Comparison of ENCODE assay signal across 16 cellular contexts in the genomic region with DNA sequence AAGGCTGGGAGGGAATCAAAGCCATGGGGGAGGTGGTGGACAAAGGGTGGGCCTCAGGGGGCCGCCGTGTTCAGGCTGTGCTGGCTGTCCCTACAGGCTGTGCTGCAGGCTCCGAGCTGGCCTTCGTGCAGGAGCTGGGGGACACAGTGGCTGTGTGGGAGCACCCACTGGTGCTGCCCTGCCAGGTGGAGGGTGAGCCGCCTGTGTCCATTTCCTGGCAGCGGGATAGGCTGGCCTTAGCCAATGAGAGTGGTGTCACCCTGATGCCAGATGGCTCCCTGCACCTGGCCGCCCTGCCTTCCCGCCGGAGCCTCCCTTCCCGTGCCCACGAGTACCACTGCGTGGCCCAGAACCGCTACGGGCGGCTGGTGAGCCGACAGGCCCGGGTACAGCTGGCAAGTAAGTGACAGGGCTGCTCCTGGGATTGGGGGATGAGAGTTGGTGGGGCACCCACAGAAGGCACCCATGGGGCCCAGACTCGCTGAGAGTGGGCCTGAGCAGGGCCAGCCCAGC. TPM values are rescaled to one million over a fixed set of nuclear protein-coding genes. Genes with fewer than 3 reads are reported as not detected.
DNase-seq lines count a peak whose midpoint lies in the region; ATAC-seq and TF ChIP-seq lines count a peak whose summit lies in the region.
"Had no signal": no experiment of that assay in that cellular context is flagged by ENCODE, and none has a peak within 500 bp of the region (broad histone marks: within the 10 kb centered on the region; RNA-seq: fewer than 3 reads in every experiment).

No MANE protein-coding gene starts in this region.

- H3K36me3 ChIP-seq in mesenchymal stem cell (ENCODE audit: control insufficient read depth in 1 of 2, insufficient read depth in 2 of 2, low read depth in 1 of 2, low read length in 2 of 2) (peaks cover 0 to 16% of the 10 kb centered on the region in 2 experiments), upper lobe of right lung (no peaks in the 10 kb centered on the region)
- H3K36me3 ChIP-seq: Peyer's patch, vagina had no signal

- no peaks in the 10 kb centered on the region for H3K79me1 ChIP-seq in mesenchymal stem cell (replicated peaks; ENCODE audit: low read length, poor library complexity, severe bottlenecking)

- H3K4me1 ChIP-seq in mesenchymal stem cell (ENCODE audit: control insufficient read depth, insufficient read depth, low read depth, low read length) (peaks cover 9% of the 10 kb centered on the region), upper lobe of right lung (peaks cover 10% of the 10 kb centered on the region)

- H4K8ac ChIP-seq in mesenchymal stem cell (ENCODE audit: low read length), result peak overlapping the region; percentile 53

- no peak overlapping the region for H2AK5ac ChIP-seq in mesenchymal stem cell (ENCODE audit: low read length, severe bottlenecking)

- ATAC-seq in left ventricle myocardium superior, result no peak
- no peak for ATAC-seq in upper lobe of right lung
- ATAC-seq in GM21528 (IDR thresholded peaks at IDR 0.05; ENCODE audit: low FRiP score, unreplicated experiment), result no peak
- ATAC-seq: activated naive CD8-positive, alpha-beta T cell treated with anti-CD3 and anti-CD28 coated beads, Interleukin-2, amount 50 U/mL, for 24 hours; heart right ventricle; SK-N-SH treated with all-trans-retinoic acid at 6 μM for 48 hours had no signal

- intact Hi-C loops in cardiac septum (cut with DNase I), result no loop called here
- intact Hi-C loops in left ventricle myocardium superior (cut with micrococcal nuclease), result loop anchor here (10.0 kb wide), 1 partner anchor 179 kb away; a partner anchor contains a TSS
- intact Hi-C loops in upper lobe of right lung (cut with DNase I), result loop anchor here (5.0 kb wide), 1 partner anchor 192 kb away; a partner anchor contains a TSS

- no peak overlapping the region for H2BK120ac ChIP-seq in mesenchymal stem cell (ENCODE audit: low read depth, low read length)

- peak overlapping the region in 1 of 2 experiments; percentile 54 for H3K18ac ChIP-seq in mesenchymal stem cell (ENCODE audit: low read depth in 1 of 2, low read length in 2 of 2)

- no peak overlapping the region for H3K23ac ChIP-seq in mesenchymal stem cell (ENCODE audit: low read length in 2 of 2)

- H2AFZ ChIP-seq in mesenchymal stem cell (ENCODE audit: low read depth, low read length), result no peak overlapping the region

- H3K27ac ChIP-seq in mesenchymal stem cell (ENCODE audit: low read length, poor library complexity, severe bottlenecking) (no peak overlapping the region), upper lobe of right lung (no peak overlapping the region)
- H3K27ac ChIP-seq: heart right ventricle, neutrophil, Peyer's patch, vagina had no signal

- H3K4me2 ChIP-seq in mesenchymal stem cell (ENCODE audit: low read length, poor library complexity, severe bottlenecking), result no peak overlapping the region

- H3K4me3 ChIP-seq in mesenchymal stem cell (ENCODE audit: insufficient read depth in 1 of 2, low read depth in 1 of 2, low read length in 2 of 2) (no peak overlapping the region), upper lobe of right lung (no peak overlapping the region)
- H3K4me3 ChIP-seq: heart right ventricle, Peyer's patch, vagina had no signal

- no peak overlapping the region for H2BK5ac ChIP-seq in mesenchymal stem cell (ENCODE audit: low read depth, low read length, poor library complexity, severe bottlenecking)

- H2BK15ac ChIP-seq in mesenchymal stem cell (ENCODE audit: low read depth, poor library complexity, severe bottlenecking), result no peak overlapping the region

- H3K14ac ChIP-seq in mesenchymal stem cell (ENCODE audit: low read length in 2 of 2), result no peak overlapping the region

- H3K9me3 ChIP-seq in mesenchymal stem cell (ENCODE audit: control insufficient read depth, low read length), result no peaks in the 10 kb centered on the region
- H3K9me3 ChIP-seq in upper lobe of right lung, result no peaks in the 10 kb centered on the region
- H3K9me3 ChIP-seq: heart right ventricle, neutrophil, Peyer's patch, vagina had no signal

- no peak overlapping the region for H3K9ac ChIP-seq in mesenchymal stem cell (ENCODE audit: low read length)

- WGBS in mesenchymal stem cell, result 95% methylated on average over 17 of the region's 18 CpGs

- H3K4ac ChIP-seq in mesenchymal stem cell (ENCODE audit: low read depth in 1 of 2, low read length in 2 of 2), result no peak overlapping the region

- peak overlapping the region; percentile 2 for H4K91ac ChIP-seq in mesenchymal stem cell (ENCODE audit: low read length)

- H3K27me3 ChIP-seq in mesenchymal stem cell (ENCODE audit: control insufficient read depth in 1 of 2, insufficient read depth in 1 of 2, low read length in 2 of 2) (no peaks in the 10 kb centered on the region), upper lobe of right lung (no peaks in the 10 kb centered on the region)
- H3K27me3 ChIP-seq: heart right ventricle, neutrophil, Peyer's patch, vagina had no signal

- peak overlapping the region in 1 of 2 experiments; percentile 29 for H2BK12ac ChIP-seq in mesenchymal stem cell (ENCODE audit: low read length in 2 of 2)

- TF ChIP-seq CTCF in upper lobe of right lung (IDR thresholded peaks at IDR 0.05), result no peak

- DNase-seq in cardiac septum (ENCODE audit: low spot score) (peak; percentile 66), left ventricle myocardium superior (no peak), SHP77 treated with DMSO at 0.1 percent for 48 hours (lab: John Stamatoyannopoulos, UW) (peak; percentile 73), mesenchymal stem cell (no peak), upper lobe of right lung (peak; percentile 52), NCI-H510A treated with DMSO at 0.1 percent for 48 hours (lab: John Stamatoyannopoulos, UW) (no peak), NCI-H345 (lab: John Stamatoyannopoulos, UW) (no peak)
- DNase-seq: activated naive CD8-positive, alpha-beta T cell treated with anti-CD3 and anti-CD28 coated beads, Interleukin-2, amount 50 U/mL, for 24 hours; heart right ventricle; NCI-H1092 treated with DMSO at 0.1 percent for 48 hours; NCI-H82 had no signal

RNA-seq across cellular contexts. Expression of a gene that starts 20.2 kb away (rescaled TPM):
- 9.8 TPM for total RNA-seq in cardiac septum
- 9.8 TPM for total RNA-seq in left ventricle myocardium superior
- 10.6 TPM for polyA plus RNA-seq in mesenchymal stem cell (2013, experiment 1 of 2)
- polyA plus RNA-seq in mesenchymal stem cell (2013, experiment 2 of 2), result 10.2 TPM
- total RNA-seq in upper lobe of right lung, result 105 TPM

Comparison
In these comparisons a context has a peak if more than half of its experiments do, and no peak if none do; other contexts are left out.
1. DNase-seq: peak in cardiac septum (single experiment), SHP77 treated with DMSO at 0.1 percent for 48 hours (single experiment) and upper lobe of right lung (single experiment); none in left ventricle myocardium superior (single experiment), mesenchymal stem cell (single experiment), NCI-H510A treated with DMSO at 0.1 percent for 48 hours (single experiment) and NCI-H345 (single experiment).